1 cellular context compared by ENCODE assay signal in genomic region chr7:98406827-98407226, GRCh38.
A peak's percentile ranks its signal among the peaks of the same experiment; 100 is the strongest.
TF ChIP-seq lines count a peak whose summit lies in the region.

No MANE protein-coding gene starts in this region.

TF ChIP-seq in HepG2, 621 proteins besides CTCF, POLR2A, EP300 and RAD21:
- TF ChIP-seq THAP7 (CRISPR knock-in tag; IDR thresholded peaks at IDR 0.05): no peak
- no peak for TF ChIP-seq MXD3 (CRISPR knock-in tag; IDR thresholded peaks at IDR 0.05)
- TF ChIP-seq THAP11 (CRISPR knock-in tag; IDR thresholded peaks at IDR 0.05): no peak
- TF ChIP-seq KLF6 (CRISPR knock-in tag; IDR thresholded peaks at IDR 0.05): no peak
- TF ChIP-seq HNRNPL (IDR thresholded peaks at IDR 0.05; ENCODE audit: low read depth, low read length): no peak
- TF ChIP-seq NCOA1 (CRISPR knock-in tag; IDR thresholded peaks at IDR 0.05): no peak
- TF ChIP-seq ZNF770 (CRISPR knock-in tag; IDR thresholded peaks at IDR 0.05): peak; percentile 60; the same call in 1 of the 2 replicates
- no peak for TF ChIP-seq RERE (CRISPR knock-in tag; IDR thresholded peaks at IDR 0.05; ENCODE audit: low read depth)
